In genomic region chr21:26732442-26733221, GRCh38 we compare ENCODE assay signal across 8 cellular contexts.
A peak's percentile ranks its signal among the peaks of the same experiment; 100 is the strongest.
DNase-seq lines count a peak whose midpoint lies in the region; ATAC-seq and TF ChIP-seq lines count a peak whose summit lies in the region.

No MANE protein-coding gene starts in this region.

- no peaks in the 10 kb centered on the region for H3K4me1 Mint-ChIP-seq in activated CD8-positive, alpha-beta T cell treated with anti-CD3 and anti-CD28 coated beads for 36 hours (ENCODE audit: low read depth)

- TF ChIP-seq CTCF in activated CD8-positive, alpha-beta T cell treated with anti-CD3 and anti-CD28 coated beads for 36 hours (IDR thresholded peaks at IDR 0.05): peak; percentile 60
- TF ChIP-seq CTCF in heart right ventricle (IDR thresholded peaks at IDR 0.05): peak in 8 of 9 donors; percentile 37 to 70 (median 65)

- intact Hi-C loops in activated CD8-positive, alpha-beta T cell treated with anti-CD3 and anti-CD28 coated beads for 36 hours (cut with micrococcal nuclease): no loop called here
- intact Hi-C loops in heart right ventricle (cut with DNase I): no loop called here

- DNase-seq in Caki2 (ENCODE audit: low read depth): peak; percentile 34
- DNase-seq in activated CD8-positive, alpha-beta T cell treated with anti-CD3 and anti-CD28 coated beads for 36 hours: peak; percentile 33
- peak; percentile 24 to 36 for DNase-seq in heart right ventricle
- peak; percentile 39 for DNase-seq in putamen (ENCODE audit: low spot score)

- H3K27me3 Mint-ChIP-seq in activated CD8-positive, alpha-beta T cell treated with anti-CD3 and anti-CD28 coated beads for 36 hours: no peaks in the 10 kb centered on the region

- in situ Hi-C loops in Caki2 (cut with HindIII; ENCODE audit: low pct_unique_long_range_greater_than_20kb, low sequenced_read_pairs): no loop called here

- H3K36me3 ChIP-seq in heart right ventricle: no peaks in the 10 kb centered on the region

- no peak overlapping the region for H3K4me3 ChIP-seq in heart right ventricle

- no peak overlapping the region for H3K27ac ChIP-seq in heart right ventricle

- H3K27ac Mint-ChIP-seq in activated CD8-positive, alpha-beta T cell treated with anti-CD3 and anti-CD28 coated beads for 36 hours: no peak overlapping the region

- H3K9me3 Mint-ChIP-seq in activated CD8-positive, alpha-beta T cell treated with anti-CD3 and anti-CD28 coated beads for 36 hours: no peaks in the 10 kb centered on the region

- ATAC-seq in HG03469 (IDR thresholded peaks at IDR 0.05; ENCODE audit: unreplicated experiment) (peak; percentile 50), heart right ventricle (peak; percentile 34 to 72 (median 56)), GM21360 (IDR thresholded peaks at IDR 0.05; ENCODE audit: unreplicated experiment) (no peak), GM21367 (IDR thresholded peaks at IDR 0.05; ENCODE audit: unreplicated experiment) (no peak), GM21723 (IDR thresholded peaks at IDR 0.05; ENCODE audit: unreplicated experiment) (no peak)
- ATAC-seq in activated CD8-positive, alpha-beta T cell treated with anti-CD3 and anti-CD28 coated beads for 36 hours: no peak

- H3K36me3 Mint-ChIP-seq in activated CD8-positive, alpha-beta T cell treated with anti-CD3 and anti-CD28 coated beads for 36 hours (ENCODE audit: low read depth): no peaks in the 10 kb centered on the region

- H3K4me1 ChIP-seq in heart right ventricle: peaks cover 0 to 9% (median 0%) of the 10 kb centered on the region in 9 donors

- POLR2A ChIA-PET in activated CD8-positive, alpha-beta T cell treated with anti-CD3 and anti-CD28 coated beads for 36 hours (lab: Charles Lee): no interaction called here

- peaks cover 0 to 11% (median 0%) of the 10 kb centered on the region in 11 donors for H3K9me3 ChIP-seq in heart right ventricle

- CTCF ChIA-PET in activated CD8-positive, alpha-beta T cell treated with anti-CD3 and anti-CD28 coated beads for 36 hours (lab: Charles Lee): interaction anchor here (0.7 to 1.5 kb wide), 8 partner anchors 10 to 837 kb away, joined by 3 to 5 read pairs (median 3); no protein-coding TSS in a partner anchor

- no peaks in the 10 kb centered on the region for H3K27me3 ChIP-seq in heart right ventricle

- 32 to 42% methylated on average over 10 of the region's 10 CpGs for WGBS in heart right ventricle, 2 donors

- no peak overlapping the region for H3K4me3 Mint-ChIP-seq in activated CD8-positive, alpha-beta T cell treated with anti-CD3 and anti-CD28 coated beads for 36 hours

Comparison
In these comparisons a context has a peak if more than half of its experiments do, and no peak if none do; other contexts are left out.
1. ATAC-seq: peak in HG03469 (single experiment) and heart right ventricle (8 of 8); none in activated CD8-positive, alpha-beta T cell treated with anti-CD3 and anti-CD28 coated beads for 36 hours (single experiment), GM21360 (single experiment), GM21367 (single experiment) and GM21723 (single experiment).
2. Peak in every context shown above with its lines, with median percentiles within 50 percentile points of each other: DNase-seq.